ENCODE assay signal across 1 cellular context in the genomic region with DNA sequence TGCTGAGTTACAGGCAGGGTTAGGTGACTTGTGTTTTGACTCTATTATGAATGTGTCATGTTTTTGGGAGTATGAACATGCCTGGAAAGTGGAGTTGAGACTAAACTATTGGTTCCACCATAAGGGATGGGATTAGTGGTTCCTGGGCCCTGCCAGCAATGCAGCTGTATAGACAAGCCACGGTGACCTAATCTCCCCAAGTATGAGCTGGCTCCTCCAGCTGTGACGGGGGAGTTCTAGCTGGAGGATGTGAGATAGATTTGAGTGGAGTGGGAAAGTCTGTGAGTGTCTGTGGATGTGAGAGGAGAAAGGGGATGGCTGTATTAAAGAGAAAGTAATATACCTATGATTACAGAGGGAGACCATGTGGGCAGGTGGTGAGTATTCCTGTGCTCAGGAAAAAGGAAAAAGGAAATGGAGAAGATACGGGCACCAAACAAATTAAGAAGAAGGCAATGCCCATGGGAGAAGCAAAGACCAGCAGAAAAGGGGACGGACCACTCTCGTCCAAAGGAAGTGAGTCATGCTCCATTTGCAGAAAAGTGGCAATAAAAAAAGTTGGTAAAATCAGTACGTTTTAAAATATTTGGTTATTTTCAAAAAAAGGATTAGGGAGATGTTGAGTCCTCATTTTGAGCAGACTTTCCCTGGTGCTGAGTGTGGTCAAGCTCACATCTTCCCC.
TF ChIP-seq lines count a peak whose summit lies in the region.

No MANE protein-coding gene starts in this region.

TF ChIP-seq in K562, 482 proteins besides CTCF, POLR2A, EP300 and RAD21 (continued from another document):
- TF ChIP-seq FOSL1 (tag; conservative IDR thresholded peaks at IDR 0.05), result peak; percentile 63; the same call in 1 of the 2 replicates
- TF ChIP-seq HSF4 (CRISPR knock-in tag; IDR thresholded peaks at IDR 0.05; ENCODE audit: borderline replicate concordance), result no peak
- TF ChIP-seq SRF (CRISPR knock-in tag; IDR thresholded peaks at IDR 0.05), result no peak
- TF ChIP-seq, protein P1, sequence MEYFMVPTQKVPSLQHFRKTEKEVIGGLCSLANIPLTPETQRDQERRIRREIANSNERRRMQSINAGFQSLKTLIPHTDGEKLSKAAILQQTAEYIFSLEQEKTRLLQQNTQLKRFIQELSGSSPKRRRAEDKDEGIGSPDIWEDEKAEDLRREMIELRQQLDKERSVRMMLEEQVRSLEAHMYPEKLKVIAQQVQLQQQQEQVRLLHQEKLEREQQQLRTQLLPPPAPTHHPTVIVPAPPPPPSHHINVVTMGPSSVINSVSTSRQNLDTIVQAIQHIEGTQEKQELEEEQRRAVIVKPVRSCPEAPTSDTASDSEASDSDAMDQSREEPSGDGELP (CRISPR knock-in tag; IDR thresholded peaks at IDR 0.05; ENCODE audit: borderline replicate concordance), result peak; percentile 67; the same call in 1 of the 2 replicates
- peak; percentile 37; the same call in 1 of the 2 replicates for TF ChIP-seq CBFA2T2 (conservative IDR thresholded peaks at IDR 0.05)
